Comparison of ENCODE assay signal across 11 cellular contexts in genomic region chr12:1696800-1697199, GRCh38.
"Had no signal": no experiment of that assay in that cellular context is flagged by ENCODE, and none has a peak within 500 bp of the region (broad histone marks: within the 10 kb centered on the region; RNA-seq: fewer than 3 reads in every experiment).

No MANE protein-coding gene starts in this region.

- DNase-seq: activated CD4-positive, alpha-beta T cell treated with anti-CD3 and anti-CD28 coated beads, Interleukin-2, amount 50 U/mL, for 1 hour; amygdala; effector memory CD8-positive, alpha-beta T cell; posterior cingulate gyrus; right lobe of liver; stimulated activated CD4-positive, alpha-beta T cell treated with anti-CD3 and anti-CD28 coated beads, Interleukin-2, amount 100 ng/mL, for 24 hours; stimulated activated naive CD8-positive, alpha-beta T cell treated with anti-CD3 and anti-CD28 coated beads, Interleukin-15, Interleukin-2, amounts not matched to agents 100 U/mL and 50 U/mL, for 24 hours had no signal

- H3K27me3 ChIP-seq: gastroesophageal sphincter, right lobe of liver had no signal

- H3K4me3 ChIP-seq: gastroesophageal sphincter, right lobe of liver had no signal

- H3K9me3 Mint-ChIP-seq: activated naive CD4-positive, alpha-beta T cell treated with anti-CD3 and anti-CD28 coated beads, Interleukin-2, amount 50 U/mL, for 24 hours; brain; effector memory CD8-positive, alpha-beta T cell had no signal

- H3K36me3 ChIP-seq: gastroesophageal sphincter, right lobe of liver had no signal

- H3K9me3 ChIP-seq: gastroesophageal sphincter, right lobe of liver had no signal

- H3K27ac ChIP-seq: epithelial cell of prostate, gastroesophageal sphincter had no signal

- H3K27me3 Mint-ChIP-seq: activated naive CD4-positive, alpha-beta T cell treated with anti-CD3 and anti-CD28 coated beads, Interleukin-2, amount 50 U/mL, for 24 hours; effector memory CD8-positive, alpha-beta T cell had no signal

- H3K27ac Mint-ChIP-seq: activated naive CD4-positive, alpha-beta T cell treated with anti-CD3 and anti-CD28 coated beads, Interleukin-2, amount 50 U/mL, for 24 hours; effector memory CD8-positive, alpha-beta T cell had no signal

- ATAC-seq: effector memory CD8-positive, alpha-beta T cell; gastroesophageal sphincter; stimulated activated naive CD8-positive, alpha-beta T cell treated with anti-CD3 and anti-CD28 coated beads, Interleukin-15, Interleukin-2, amounts not matched to agents 100 U/mL and 50 U/mL, for 24 hours had no signal
